Comparison of ENCODE assay signal across 8 cellular contexts in the genomic region with DNA sequence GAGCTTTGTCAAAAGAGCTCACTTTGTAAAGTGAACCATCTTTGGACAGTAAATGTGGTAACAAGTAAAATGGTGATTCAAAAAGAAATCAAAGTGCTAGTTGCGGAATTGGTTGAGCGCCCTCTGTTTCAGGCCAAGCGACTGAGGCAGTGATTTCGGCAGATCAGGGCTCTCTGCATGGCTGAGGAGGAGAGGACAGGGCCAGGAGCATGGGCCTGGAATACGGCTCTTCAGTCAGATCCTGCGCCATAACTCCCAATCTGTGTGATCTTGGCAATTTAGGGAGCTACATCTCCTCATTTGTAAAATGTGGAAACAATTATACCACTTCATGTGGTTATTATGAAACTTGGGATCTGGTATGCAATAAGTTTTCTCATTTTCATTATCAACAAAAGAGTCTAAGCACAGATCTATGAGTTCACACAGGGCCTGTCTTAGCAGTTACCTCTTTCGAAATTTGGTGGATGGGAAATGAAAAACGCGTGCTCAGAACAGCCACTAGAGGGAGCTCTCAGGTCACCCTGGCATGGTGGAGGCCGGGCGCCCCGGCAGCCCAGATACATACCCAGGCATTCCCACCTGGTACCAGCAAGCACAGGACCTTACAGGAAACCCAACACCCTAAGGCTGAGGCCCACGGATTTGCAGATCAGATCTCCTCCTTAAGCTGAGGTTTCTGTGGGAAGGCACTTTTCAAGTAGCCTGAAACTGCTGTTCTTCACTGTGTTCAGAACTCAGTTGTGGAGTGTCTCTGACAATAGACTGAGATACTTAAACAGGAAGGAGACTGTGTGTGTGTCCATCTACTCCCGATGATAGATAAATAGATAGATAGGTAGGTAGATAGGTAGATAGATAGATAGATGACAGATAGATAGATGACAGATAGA.
DNase-seq lines count a peak whose midpoint lies in the region; ATAC-seq, FAIRE-seq and TF ChIP-seq lines count a peak whose summit lies in the region.

No MANE protein-coding gene starts in this region.

- H3K27me3 ChIP-seq in DND-41 (ENCODE audit: insufficient read depth, low read length, poor library complexity) = no peaks in the 10 kb centered on the region
- H3K27me3 ChIP-seq in osteoblast (ENCODE audit: insufficient read depth, low read length) = peaks cover 2% of the 10 kb centered on the region
- H3K27me3 ChIP-seq in thoracic aorta (replicated peaks; ENCODE audit: insufficient read depth) = no peaks in the 10 kb centered on the region

- ATAC-seq in DND-41 (ENCODE audit: insufficient read depth, low read depth) = peak; percentile 86
- ATAC-seq in GM21447 (IDR thresholded peaks at IDR 0.05; ENCODE audit: unreplicated experiment) = peak; percentile 61
- peak; percentile 28 for ATAC-seq in thoracic aorta (ENCODE audit: insufficient number of reproducible peaks, low FRiP score, low read depth)

- H3K4me3 ChIP-seq in DND-41 (ENCODE audit: low read depth in 1 of 2, low read length in 2 of 2) (no peak overlapping the region), foreskin fibroblast (ENCODE audit: low read depth in 1 of 2, low read length in 2 of 2) (no peak overlapping the region), osteoblast (ENCODE audit: insufficient read depth, low read length) (no peak overlapping the region), thoracic aorta (no peak overlapping the region)

- H3K4me1 ChIP-seq in DND-41 (ENCODE audit: insufficient read depth, low read length) (no peaks in the 10 kb centered on the region), osteoblast (ENCODE audit: insufficient read depth, low read length) (peaks cover 9% of the 10 kb centered on the region), thoracic aorta (ENCODE audit: control insufficient read depth in 1 of 2, low read depth in 2 of 2) (peaks cover 9 to 36% of the 10 kb centered on the region in 2 donors)

- no peak overlapping the region for H3K9ac ChIP-seq in DND-41 (ENCODE audit: low read depth, low read length)

- peak; percentile 53 for DNase-seq in DND-41
- peak; percentile 66 for DNase-seq in HT-29 (ENCODE audit: low spot score)
- peak; percentile 17 for DNase-seq in RCC 7860 (ENCODE audit: low spot score)
- peak; percentile 22 to 47 for DNase-seq in activated T-helper 1 cell treated with anti-CD3 and anti-CD28 coated beads, Interleukin-2, amount 50 U/mL, for 16 hours (ENCODE audit: low read depth in 1 of 2, low spot score in 1 of 2)
- DNase-seq in foreskin fibroblast = peak; percentile 41 to 81
- DNase-seq in osteoblast (ENCODE audit: insufficient read length, low spot score, missing footprints) = peak; percentile 66
- DNase-seq in thoracic aorta (ENCODE audit: low spot score) = no peak

- H3K9me3 ChIP-seq in DND-41 (ENCODE audit: insufficient read depth, low read length, severe bottlenecking) (no peaks in the 10 kb centered on the region), osteoblast (ENCODE audit: low read depth, low read length) (no peaks in the 10 kb centered on the region), thoracic aorta (no peaks in the 10 kb centered on the region)

- H3K4me2 ChIP-seq in DND-41 (ENCODE audit: insufficient read depth, low read length) = no peak overlapping the region
- peak overlapping the region; percentile 56 for H3K4me2 ChIP-seq in osteoblast (ENCODE audit: insufficient read depth, low read length)

- no peaks in the 10 kb centered on the region for H4K20me1 ChIP-seq in DND-41 (ENCODE audit: insufficient read depth, low read length)
- H4K20me1 ChIP-seq in osteoblast (ENCODE audit: insufficient read depth, low read length) = no peaks in the 10 kb centered on the region

- H3K79me2 ChIP-seq in DND-41 (ENCODE audit: insufficient read depth, low read length) (no peaks in the 10 kb centered on the region), osteoblast (ENCODE audit: insufficient read depth, low read length) (no peaks in the 10 kb centered on the region)

- H3K36me3 ChIP-seq in DND-41 (ENCODE audit: insufficient read depth, low read length) = no peaks in the 10 kb centered on the region
- no peaks in the 10 kb centered on the region for H3K36me3 ChIP-seq in osteoblast (ENCODE audit: insufficient read depth, low read length)
- H3K36me3 ChIP-seq in thoracic aorta = no peaks in the 10 kb centered on the region

- no peak for FAIRE-seq in RCC 7860 (lab: Jason Lieb, UNC)

- TF ChIP-seq CTCF in DND-41 (IDR thresholded peaks at IDR 0.05; ENCODE audit: borderline replicate concordance, extremely low read depth, low read length, poor library complexity, severe bottlenecking) = peak; percentile 82
- TF ChIP-seq CTCF in foreskin fibroblast (IDR thresholded peaks at IDR 0.05; ENCODE audit: low read depth, low read length) = peak; percentile 94
- peak; percentile 95 for TF ChIP-seq CTCF in osteoblast (IDR thresholded peaks at IDR 0.05; ENCODE audit: extremely low read depth, low read depth, low read length)
- TF ChIP-seq CTCF in thoracic aorta (IDR thresholded peaks at IDR 0.05) = peak; percentile 89

- H2AFZ ChIP-seq in DND-41 (ENCODE audit: low read depth, low read length) (peak overlapping the region; percentile 27; the same call in 1 of the 2 replicates), osteoblast (ENCODE audit: low read length) (peak overlapping the region; percentile 94)

- no peak overlapping the region for H3K27ac ChIP-seq in DND-41 (ENCODE audit: low read length)
- no peak overlapping the region for H3K27ac ChIP-seq in osteoblast (ENCODE audit: low read depth, low read length)
- peak overlapping the region in 1 of 2 donors; percentile 74 for H3K27ac ChIP-seq in thoracic aorta

Comparison
In these comparisons a context has a peak if more than half of its experiments do, and no peak if none do; other contexts are left out.
1. ATAC-seq: peak in every context shown above with its lines; median percentile 86 in DND-41; 61 in GM21447; 28 in thoracic aorta.